ENCODE assay signal across 20 cellular contexts in the genomic region with DNA sequence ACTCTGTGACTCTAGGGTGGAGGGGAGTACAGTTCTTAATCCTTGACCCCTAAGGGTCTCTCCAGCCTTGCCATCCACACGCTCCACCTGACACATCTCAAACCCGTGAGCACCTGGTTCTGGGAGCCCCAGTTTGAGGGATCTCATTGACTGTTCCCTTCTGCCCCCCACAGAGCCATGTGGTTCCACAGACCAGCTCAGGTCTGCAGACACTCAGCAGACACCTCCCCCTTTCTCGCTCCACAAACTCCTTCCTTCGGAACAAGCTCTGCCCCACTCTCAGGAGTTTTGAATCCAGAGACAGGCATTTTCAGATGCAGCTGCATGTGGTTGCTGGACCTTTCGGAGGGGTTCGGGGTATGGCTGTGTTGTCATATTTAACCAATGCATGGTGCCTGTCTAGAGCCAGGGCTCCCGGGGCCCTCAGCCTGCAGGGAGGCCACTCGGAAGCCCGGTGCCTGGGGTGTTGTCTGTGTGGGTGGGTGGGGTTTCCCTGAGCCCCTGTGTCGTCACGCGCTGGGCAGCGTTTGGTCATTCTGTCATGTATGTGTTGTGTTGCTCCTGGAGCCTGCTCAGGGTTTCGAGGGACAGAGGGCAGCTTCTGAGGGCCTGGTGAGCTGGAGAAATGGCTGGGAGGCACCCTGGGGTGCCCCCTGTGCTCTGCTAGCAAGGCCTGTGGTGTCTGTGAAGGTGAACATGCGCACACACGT.
"Had no signal": no experiment of that assay in that cellular context is flagged by ENCODE, and none has a peak within 500 bp of the region (broad histone marks: within the 10 kb centered on the region; RNA-seq: fewer than 3 reads in every experiment).

No MANE protein-coding gene starts in this region.

- DNase-seq: activated CD4-positive, alpha-beta T cell treated with anti-CD3 and anti-CD28 coated beads for 1 hour; activated CD4-positive, alpha-beta T cell treated with anti-CD3 and anti-CD28 coated beads, Interleukin-2, amount 50 U/mL, for 48 hours; activated naive CD4-positive, alpha-beta T cell treated with anti-CD3 and anti-CD28 coated beads for 36 hours; activated T-cell treated with anti-CD3 and anti-CD28 coated beads, Interleukin-2, amount 50 U/mL, for 1 hour; islet precursor cell; left ventricle myocardium superior; right lobe of liver; stimulated activated CD4-positive, alpha-beta T cell treated with anti-CD3 and anti-CD28 coated beads, Interleukin-1b, Interleukin-23, amount 100 ng/mL, for 48 hours; T-helper 1 cell; T1000; tibial artery had no signal

- ATAC-seq: right lobe of liver had no signal

- H3K9me3 ChIP-seq: prostate gland, right lobe of liver, tibial artery had no signal

- H3K27me3 Mint-ChIP-seq: memory B cell had no signal

- H3K4me2 ChIP-seq: hepatocyte had no signal

- H3K36me3 ChIP-seq: prostate gland had no signal

- H3K27me3 ChIP-seq: cardiac muscle cell, hepatocyte, right lobe of liver, tibial artery had no signal

- H3K27ac Mint-ChIP-seq: activated naive CD4-positive, alpha-beta T cell treated with anti-CD3 and anti-CD28 coated beads for 36 hours; activated T-helper 2 cell treated with anti-CD3 and anti-CD28 coated beads, Interferon-gamma antibody, Interleukin-2, Interleukin-4, amounts not matched to agents 10 μg/mL and 5 μg/mL and 100 μg/mL, durations not matched to agents 14 hours and 24 hours and 36 hours; memory B cell had no signal

- H3K4me3 ChIP-seq: cardiac muscle cell, hepatocyte, prostate gland, right lobe of liver, tibial artery had no signal

- H2AFZ ChIP-seq: hepatocyte had no signal

- FAIRE-seq: astrocyte, colon, endometrium had no signal

- H3K27ac ChIP-seq: cardiac muscle cell, hepatocyte, prostate gland, right lobe of liver, tibial artery had no signal

- H3K9me3 Mint-ChIP-seq: activated naive CD4-positive, alpha-beta T cell treated with anti-CD3 and anti-CD28 coated beads for 36 hours; activated T-helper 2 cell treated with anti-CD3 and anti-CD28 coated beads, Interferon-gamma antibody, Interleukin-2, Interleukin-4, amounts not matched to agents 10 μg/mL and 5 μg/mL and 100 μg/mL, durations not matched to agents 14 hours and 24 hours and 36 hours; memory B cell; nephron had no signal

- H3K4me1 ChIP-seq: prostate gland, right lobe of liver, tibial artery had no signal

- H3K4me3 Mint-ChIP-seq: activated naive CD4-positive, alpha-beta T cell treated with anti-CD3 and anti-CD28 coated beads for 36 hours; memory B cell; nephron had no signal
